In genomic region chr1:68291763-68292384, GRCh38 we compare ENCODE assay signal across 1 cellular context.
TF ChIP-seq lines count a peak whose summit lies in the region.

No MANE protein-coding gene starts in this region.

TF ChIP-seq in K562, 482 proteins besides CTCF, POLR2A, EP300 and RAD21 (continued from another document and continues in another):
- TF ChIP-seq, protein P1, sequence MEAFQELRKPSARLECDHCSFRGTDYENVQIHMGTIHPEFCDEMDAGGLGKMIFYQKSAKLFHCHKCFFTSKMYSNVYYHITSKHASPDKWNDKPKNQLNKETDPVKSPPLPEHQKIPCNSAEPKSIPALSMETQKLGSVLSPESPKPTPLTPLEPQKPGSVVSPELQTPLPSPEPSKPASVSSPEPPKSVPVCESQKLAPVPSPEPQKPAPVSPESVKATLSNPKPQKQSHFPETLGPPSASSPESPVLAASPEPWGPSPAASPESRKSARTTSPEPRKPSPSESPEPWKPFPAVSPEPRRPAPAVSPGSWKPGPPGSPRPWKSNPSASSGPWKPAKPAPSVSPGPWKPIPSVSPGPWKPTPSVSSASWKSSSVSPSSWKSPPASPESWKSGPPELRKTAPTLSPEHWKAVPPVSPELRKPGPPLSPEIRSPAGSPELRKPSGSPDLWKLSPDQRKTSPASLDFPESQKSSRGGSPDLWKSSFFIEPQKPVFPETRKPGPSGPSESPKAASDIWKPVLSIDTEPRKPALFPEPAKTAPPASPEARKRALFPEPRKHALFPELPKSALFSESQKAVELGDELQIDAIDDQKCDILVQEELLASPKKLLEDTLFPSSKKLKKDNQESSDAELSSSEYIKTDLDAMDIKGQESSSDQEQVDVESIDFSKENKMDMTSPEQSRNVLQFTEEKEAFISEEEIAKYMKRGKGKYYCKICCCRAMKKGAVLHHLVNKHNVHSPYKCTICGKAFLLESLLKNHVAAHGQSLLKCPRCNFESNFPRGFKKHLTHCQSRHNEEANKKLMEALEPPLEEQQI (IDR thresholded peaks at IDR 0.05), result no peak
- no peak for TF ChIP-seq ZNF695 (CRISPR knock-in tag; IDR thresholded peaks at IDR 0.05)
- TF ChIP-seq ARID1B (IDR thresholded peaks at IDR 0.05), result peak; percentile 92
- TF ChIP-seq, protein P2, sequence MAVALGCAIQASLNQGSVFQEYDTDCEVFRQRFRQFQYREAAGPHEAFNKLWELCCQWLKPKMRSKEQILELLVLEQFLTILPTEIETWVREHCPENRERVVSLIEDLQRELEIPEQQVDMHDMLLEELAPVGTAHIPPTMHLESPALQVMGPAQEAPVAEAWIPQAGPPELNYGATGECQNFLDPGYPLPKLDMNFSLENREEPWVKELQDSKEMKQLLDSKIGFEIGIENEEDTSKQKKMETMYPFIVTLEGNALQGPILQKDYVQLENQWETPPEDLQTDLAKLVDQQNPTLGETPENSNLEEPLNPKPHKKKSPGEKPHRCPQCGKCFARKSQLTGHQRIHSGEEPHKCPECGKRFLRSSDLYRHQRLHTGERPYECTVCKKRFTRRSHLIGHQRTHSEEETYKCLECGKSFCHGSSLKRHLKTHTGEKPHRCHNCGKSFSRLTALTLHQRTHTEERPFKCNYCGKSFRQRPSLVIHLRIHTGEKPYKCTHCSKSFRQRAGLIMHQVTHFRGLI (CRISPR knock-in tag; IDR thresholded peaks at IDR 0.05), result no peak
- no peak for TF ChIP-seq HMG20B (CRISPR knock-in tag; IDR thresholded peaks at IDR 0.05)
- no peak for TF ChIP-seq NR2F6 (CRISPR knock-in tag; IDR thresholded peaks at IDR 0.05)
- TF ChIP-seq KDM4B (IDR thresholded peaks at IDR 0.05; ENCODE audit: borderline replicate concordance in 2 of 2, low read depth in 1 of 2), result no peak
- TF ChIP-seq TAF9B (IDR thresholded peaks at IDR 0.05; ENCODE audit: partially characterized antibody), result peak; percentile 23
- no peak for TF ChIP-seq CHD1 (IDR thresholded peaks at IDR 0.05; ENCODE audit: low read length)
- TF ChIP-seq ILF3 (IDR thresholded peaks at IDR 0.05; ENCODE audit: borderline replicate concordance), result no peak
- no peak for TF ChIP-seq FOXK2 (conservative IDR thresholded peaks at IDR 0.05 in 1 of 2, IDR thresholded peaks at IDR 0.05 in 1 of 2; ENCODE audit: low read depth in 2 of 2)
- TF ChIP-seq ESRRB (CRISPR knock-in tag; IDR thresholded peaks at IDR 0.05; ENCODE audit: borderline replicate concordance), result no peak
- TF ChIP-seq ID3 (CRISPR knock-in tag; IDR thresholded peaks at IDR 0.05), result no peak
- TF ChIP-seq ID3 (tag; IDR thresholded peaks at IDR 0.05), result no peak
- TF ChIP-seq GATAD2B (IDR thresholded peaks at IDR 0.05; ENCODE audit: borderline replicate concordance), result no peak
- TF ChIP-seq CBX2 (IDR thresholded peaks at IDR 0.05; ENCODE audit: insufficient read depth, low read length, poor library complexity, severe bottlenecking), result no peak
- TF ChIP-seq GTF2F1 (IDR thresholded peaks at IDR 0.05; ENCODE audit: low read depth, low read length), result no peak
- no peak for TF ChIP-seq ZNF41 (CRISPR knock-in tag; conservative IDR thresholded peaks at IDR 0.05)
- TF ChIP-seq KHSRP (IDR thresholded peaks at IDR 0.05), result no peak; the same call in 1 of the 2 replicates
- TF ChIP-seq FOXA3 (CRISPR knock-in tag; conservative IDR thresholded peaks at IDR 0.05 in 1 of 2, IDR thresholded peaks at IDR 0.05 in 1 of 2), result no peak
- TF ChIP-seq ETS2 (tag; IDR thresholded peaks at IDR 0.05; ENCODE audit: borderline replicate concordance, poor library complexity, severe bottlenecking), result no peak
- TF ChIP-seq ZC3H8 (IDR thresholded peaks at IDR 0.05), result no peak
- TF ChIP-seq, protein P3, sequence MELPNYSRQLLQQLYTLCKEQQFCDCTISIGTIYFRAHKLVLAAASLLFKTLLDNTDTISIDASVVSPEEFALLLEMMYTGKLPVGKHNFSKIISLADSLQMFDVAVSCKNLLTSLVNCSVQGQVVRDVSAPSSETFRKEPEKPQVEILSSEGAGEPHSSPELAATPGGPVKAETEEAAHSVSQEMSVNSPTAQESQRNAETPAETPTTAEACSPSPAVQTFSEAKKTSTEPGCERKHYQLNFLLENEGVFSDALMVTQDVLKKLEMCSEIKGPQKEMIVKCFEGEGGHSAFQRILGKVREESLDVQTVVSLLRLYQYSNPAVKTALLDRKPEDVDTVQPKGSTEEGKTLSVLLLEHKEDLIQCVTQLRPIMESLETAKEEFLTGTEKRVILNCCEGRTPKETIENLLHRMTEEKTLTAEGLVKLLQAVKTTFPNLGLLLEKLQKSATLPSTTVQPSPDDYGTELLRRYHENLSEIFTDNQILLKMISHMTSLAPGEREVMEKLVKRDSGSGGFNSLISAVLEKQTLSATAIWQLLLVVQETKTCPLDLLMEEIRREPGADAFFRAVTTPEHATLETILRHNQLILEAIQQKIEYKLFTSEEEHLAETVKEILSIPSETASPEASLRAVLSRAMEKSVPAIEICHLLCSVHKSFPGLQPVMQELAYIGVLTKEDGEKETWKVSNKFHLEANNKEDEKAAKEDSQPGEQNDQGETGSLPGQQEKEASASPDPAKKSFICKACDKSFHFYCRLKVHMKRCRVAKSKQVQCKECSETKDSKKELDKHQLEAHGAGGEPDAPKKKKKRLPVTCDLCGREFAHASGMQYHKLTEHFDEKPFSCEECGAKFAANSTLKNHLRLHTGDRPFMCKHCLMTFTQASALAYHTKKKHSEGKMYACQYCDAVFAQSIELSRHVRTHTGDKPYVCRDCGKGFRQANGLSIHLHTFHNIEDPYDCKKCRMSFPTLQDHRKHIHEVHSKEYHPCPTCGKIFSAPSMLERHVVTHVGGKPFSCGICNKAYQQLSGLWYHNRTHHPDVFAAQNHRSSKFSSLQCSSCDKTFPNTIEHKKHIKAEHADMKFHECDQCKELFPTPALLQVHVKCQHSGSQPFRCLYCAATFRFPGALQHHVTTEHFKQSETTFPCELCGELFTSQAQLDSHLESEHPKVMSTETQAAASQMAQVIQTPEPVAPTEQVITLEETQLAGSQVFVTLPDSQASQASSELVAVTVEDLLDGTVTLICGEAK (IDR thresholded peaks at IDR 0.05), result no peak
- TF ChIP-seq, protein P3 (CRISPR knock-in tag; IDR thresholded peaks at IDR 0.05), result no peak
- TF ChIP-seq NCOR1 (IDR thresholded peaks at IDR 0.05), result peak; percentile 76
- TF ChIP-seq MECOM (CRISPR knock-in tag; IDR thresholded peaks at IDR 0.05), result peak; percentile 66; the same call in 1 of the 2 replicates
- no peak for TF ChIP-seq ZBED1 (IDR thresholded peaks at IDR 0.05)
- no peak for TF ChIP-seq MCM3 (IDR thresholded peaks at IDR 0.05)
- no peak for TF ChIP-seq ZNF436 (CRISPR knock-in tag; IDR thresholded peaks at IDR 0.05)
- peak; percentile 54; the same call in 1 of the 2 replicates for TF ChIP-seq TFAP4 (CRISPR knock-in tag; IDR thresholded peaks at IDR 0.05; ENCODE audit: borderline replicate concordance)
- TF ChIP-seq HIVEP1 (CRISPR knock-in tag; IDR thresholded peaks at IDR 0.05), result no peak
- TF ChIP-seq, protein P4, sequence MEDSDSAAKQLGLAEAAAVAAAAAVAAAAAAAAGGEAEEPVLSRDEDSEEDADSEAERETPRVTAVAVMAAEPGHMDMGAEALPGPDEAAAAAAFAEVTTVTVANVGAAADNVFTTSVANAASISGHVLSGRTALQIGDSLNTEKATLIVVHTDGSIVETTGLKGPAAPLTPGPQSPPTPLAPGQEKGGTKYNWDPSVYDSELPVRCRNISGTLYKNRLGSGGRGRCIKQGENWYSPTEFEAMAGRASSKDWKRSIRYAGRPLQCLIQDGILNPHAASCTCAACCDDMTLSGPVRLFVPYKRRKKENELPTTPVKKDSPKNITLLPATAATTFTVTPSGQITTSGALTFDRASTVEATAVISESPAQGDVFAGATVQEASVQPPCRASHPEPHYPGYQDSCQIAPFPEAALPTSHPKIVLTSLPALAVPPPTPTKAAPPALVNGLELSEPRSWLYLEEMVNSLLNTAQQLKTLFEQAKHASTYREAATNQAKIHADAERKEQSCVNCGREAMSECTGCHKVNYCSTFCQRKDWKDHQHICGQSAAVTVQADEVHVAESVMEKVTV (CRISPR knock-in tag; IDR thresholded peaks at IDR 0.05), result no peak
- TF ChIP-seq ZNF592 (IDR thresholded peaks at IDR 0.05), result no peak
- no peak for TF ChIP-seq FOXK1 (CRISPR knock-in tag; IDR thresholded peaks at IDR 0.05; ENCODE audit: borderline replicate concordance)
- no peak for TF ChIP-seq MCM7 (IDR thresholded peaks at IDR 0.05)
- TF ChIP-seq, protein P5, sequence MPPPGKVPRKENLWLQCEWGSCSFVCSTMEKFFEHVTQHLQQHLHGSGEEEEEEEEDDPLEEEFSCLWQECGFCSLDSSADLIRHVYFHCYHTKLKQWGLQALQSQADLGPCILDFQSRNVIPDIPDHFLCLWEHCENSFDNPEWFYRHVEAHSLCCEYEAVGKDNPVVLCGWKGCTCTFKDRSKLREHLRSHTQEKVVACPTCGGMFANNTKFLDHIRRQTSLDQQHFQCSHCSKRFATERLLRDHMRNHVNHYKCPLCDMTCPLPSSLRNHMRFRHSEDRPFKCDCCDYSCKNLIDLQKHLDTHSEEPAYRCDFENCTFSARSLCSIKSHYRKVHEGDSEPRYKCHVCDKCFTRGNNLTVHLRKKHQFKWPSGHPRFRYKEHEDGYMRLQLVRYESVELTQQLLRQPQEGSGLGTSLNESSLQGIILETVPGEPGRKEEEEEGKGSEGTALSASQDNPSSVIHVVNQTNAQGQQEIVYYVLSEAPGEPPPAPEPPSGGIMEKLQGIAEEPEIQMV (tag; conservative IDR thresholded peaks at IDR 0.05; ENCODE audit: low read depth), result no peak
